ENCODE assay signal across 22 cellular contexts in the genomic region with DNA sequence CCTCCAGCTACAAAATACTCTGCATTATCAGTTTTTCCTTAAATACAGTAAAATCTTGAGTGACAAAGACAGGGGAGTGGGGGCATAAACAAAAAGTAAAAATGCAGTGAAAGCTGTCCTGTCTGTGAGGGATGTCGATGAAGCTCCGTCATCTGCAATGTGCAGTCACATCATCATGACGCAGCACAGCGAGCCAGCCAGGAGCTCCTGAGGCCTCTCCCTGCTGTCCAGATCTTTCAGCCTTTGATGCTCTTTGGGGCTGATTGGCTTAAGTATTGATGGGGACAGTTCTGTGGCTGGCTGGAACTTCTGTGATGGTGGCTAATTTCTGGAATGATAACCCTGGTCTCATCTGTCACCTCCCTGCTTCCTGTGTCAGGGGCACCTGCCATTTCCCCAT.
"Had no signal": no experiment of that assay in that cellular context is flagged by ENCODE, and none has a peak within 500 bp of the region (broad histone marks: within the 10 kb centered on the region; RNA-seq: fewer than 3 reads in every experiment).

No MANE protein-coding gene starts in this region.

- H3K4me3 ChIP-seq: adrenal gland, breast epithelium had no signal

- H3K27me3 ChIP-seq: adrenal gland, breast epithelium had no signal

- H3K9me3 ChIP-seq: adrenal gland, breast epithelium had no signal

- H3K4me1 Mint-ChIP-seq: activated B cell treated with CpG ODN at 0.5 μM for 24 hours; activated CD4-positive, alpha-beta T cell treated with anti-CD3 and anti-CD28 coated beads, Interleukin-2, amount 10 ng/mL, durations not matched to agents 24 days and 14 days; activated naive CD8-positive, alpha-beta T cell treated with anti-CD3 and anti-CD28 coated beads, Interleukin-2, amount 10 ng/mL, durations not matched to agents 7 days and 5 days had no signal

- DNase-seq: activated B cell treated with CpG ODN at 0.5 μM for 24 hours; activated CD4-positive, alpha-beta T cell treated with anti-CD3 and anti-CD28 coated beads for 1 hour; activated CD4-positive, alpha-beta T cell treated with anti-CD3 and anti-CD28 coated beads, Interleukin-2, amount 10 ng/mL, durations not matched to agents 24 days and 14 days; activated CD4-positive, alpha-beta T cell treated with anti-CD3 and anti-CD28 coated beads, Interleukin-2, amount 50 U/mL, for 48 hours; activated naive CD4-positive, alpha-beta T cell treated with anti-CD3 and anti-CD28 coated beads, Interleukin-2, amount 50 U/mL, for 16 hours; activated naive CD8-positive, alpha-beta T cell treated with anti-CD3 and anti-CD28 coated beads, Interleukin-2, amount 10 ng/mL, durations not matched to agents 7 days and 5 days; anterior cingulate cortex; central memory CD4-positive, alpha-beta T cell; Karpas-422; MM.1S; NCI-H1105; NCI-H1436; NCI-H187; NCI-H2081; NCI-H446; NCI-H524; PC-3; SHP77 treated with DMSO at 0.1 percent for 48 hours; T-helper 17 cell; T-helper 9 cell had no signal

- H3K36me3 ChIP-seq: breast epithelium had no signal

- ATAC-seq: PC-3, T-helper 17 cell had no signal

- H3K27me3 Mint-ChIP-seq: activated B cell treated with CpG ODN at 0.5 μM for 24 hours; activated CD4-positive, alpha-beta T cell treated with anti-CD3 and anti-CD28 coated beads, Interleukin-2, amount 10 ng/mL, durations not matched to agents 24 days and 14 days; activated naive CD8-positive, alpha-beta T cell treated with anti-CD3 and anti-CD28 coated beads, Interleukin-2, amount 10 ng/mL, durations not matched to agents 7 days and 5 days; T-helper 17 cell had no signal

- H3K4me1 ChIP-seq: adrenal gland, breast epithelium had no signal

- H3K4me3 Mint-ChIP-seq: activated B cell treated with CpG ODN at 0.5 μM for 24 hours; activated CD4-positive, alpha-beta T cell treated with anti-CD3 and anti-CD28 coated beads, Interleukin-2, amount 10 ng/mL, durations not matched to agents 24 days and 14 days; activated naive CD8-positive, alpha-beta T cell treated with anti-CD3 and anti-CD28 coated beads, Interleukin-2, amount 10 ng/mL, durations not matched to agents 7 days and 5 days; T-helper 17 cell had no signal

- H3K27ac ChIP-seq: adrenal gland, breast epithelium had no signal

- H3K9me3 Mint-ChIP-seq: activated B cell treated with CpG ODN at 0.5 μM for 24 hours; activated naive CD8-positive, alpha-beta T cell treated with anti-CD3 and anti-CD28 coated beads, Interleukin-2, amount 10 ng/mL, durations not matched to agents 7 days and 5 days had no signal

- H3K27ac Mint-ChIP-seq: activated CD4-positive, alpha-beta T cell treated with anti-CD3 and anti-CD28 coated beads, Interleukin-2, amount 10 ng/mL, durations not matched to agents 24 days and 14 days; activated naive CD8-positive, alpha-beta T cell treated with anti-CD3 and anti-CD28 coated beads, Interleukin-2, amount 10 ng/mL, durations not matched to agents 7 days and 5 days; T-helper 17 cell had no signal
